ENCODE assay signal across 1 cellular context in genomic region chr15:65421360-65422215, GRCh38.
TF ChIP-seq lines count a peak whose summit lies in the region.

No MANE protein-coding gene starts in this region.

TF ChIP-seq in GM12878, 131 proteins besides CTCF, POLR2A, EP300 and RAD21 (continued from another document and continues in another):
- TF ChIP-seq REST (IDR thresholded peaks at IDR 0.05; ENCODE audit: low read depth, low read length), result no peak
- no peak for TF ChIP-seq CBX5 (IDR thresholded peaks at IDR 0.05; ENCODE audit: low read depth)
- TF ChIP-seq RELB (IDR thresholded peaks at IDR 0.05; ENCODE audit: low read depth), result peak; percentile 43; the same call in 1 of the 2 replicates
- TF ChIP-seq PBX3 (IDR thresholded peaks at IDR 0.05; ENCODE audit: insufficient replicate concordance, low read depth, low read length), result no peak
- TF ChIP-seq TCF12 (IDR thresholded peaks at IDR 0.05; ENCODE audit: low read depth, low read length), result peak; percentile 66; the same call in 1 of the 2 replicates
- peak; percentile 67; the same call in 1 of the 2 replicates for TF ChIP-seq NBN (IDR thresholded peaks at IDR 0.05)
- TF ChIP-seq CREM (IDR thresholded peaks at IDR 0.05; ENCODE audit: low read depth), result peak; percentile 39; the same call in 1 of the 2 replicates
- TF ChIP-seq SUZ12 (IDR thresholded peaks at IDR 0.05; ENCODE audit: unreplicated experiment), result no peak
- no peak for TF ChIP-seq IRF4 (IDR thresholded peaks at IDR 0.05; ENCODE audit: low read depth, low read length)
- TF ChIP-seq ZBTB40 (IDR thresholded peaks at IDR 0.05; ENCODE audit: borderline replicate concordance), result peak; percentile 25; the same call in 1 of the 2 replicates
- TF ChIP-seq TARDBP (IDR thresholded peaks at IDR 0.05; ENCODE audit: borderline replicate concordance), result peak; percentile 22; the same call in 1 of the 2 replicates
- TF ChIP-seq ZNF687 (IDR thresholded peaks at IDR 0.05), result peak; percentile 19
- peak; percentile 88 for TF ChIP-seq CHD2 (IDR thresholded peaks at IDR 0.05; ENCODE audit: borderline replicate concordance, low read depth, low read length)
- peak; percentile 13 for TF ChIP-seq SKIL (IDR thresholded peaks at IDR 0.05; ENCODE audit: low read depth, poor library complexity, severe bottlenecking)
- TF ChIP-seq BRCA1 (IDR thresholded peaks at IDR 0.05; ENCODE audit: low read depth, low read length), result no peak
- no peak for TF ChIP-seq CHD1 (IDR thresholded peaks at IDR 0.05; ENCODE audit: low read depth, low read length)
- TF ChIP-seq TCF3 (IDR thresholded peaks at IDR 0.05; ENCODE audit: borderline replicate concordance, insufficient read depth, low read depth, low read length), result no peak
- no peak for TF ChIP-seq ZBTB11 (CRISPR knock-in tag; IDR thresholded peaks at IDR 0.05)
- TF ChIP-seq MAX (IDR thresholded peaks at IDR 0.05; ENCODE audit: low read depth, low read length), result peak; percentile 49; the same call in 1 of the 2 replicates
- TF ChIP-seq RUNX3 (IDR thresholded peaks at IDR 0.05; ENCODE audit: low read length), result peak; percentile 75
- TF ChIP-seq MTA2 (IDR thresholded peaks at IDR 0.05; ENCODE audit: low read depth), result peak; percentile 37; the same call in 1 of the 2 replicates
- peak; percentile 30; the same call in 1 of the 2 replicates for TF ChIP-seq BACH1 (IDR thresholded peaks at IDR 0.05; ENCODE audit: borderline replicate concordance)
- peak; percentile 48 for TF ChIP-seq BCL11A (IDR thresholded peaks at IDR 0.05; ENCODE audit: low read depth, low read length)
- TF ChIP-seq IKZF1 (conservative IDR thresholded peaks at IDR 0.05), result peak; percentile 46
- TF ChIP-seq ATF7 (IDR thresholded peaks at IDR 0.05; ENCODE audit: low read depth), result 0 out of 2 replicates have a peak, but pooled peaks have one; percentile 47
- TF ChIP-seq NR2F1 (conservative IDR thresholded peaks at IDR 0.05), result peak; percentile 23
- no peak for TF ChIP-seq SPI1 (IDR thresholded peaks at IDR 0.05; ENCODE audit: borderline replicate concordance, insufficient read depth, low read depth, low read length)
- 0 out of 2 replicates have a peak, but pooled peaks have one; percentile 34 for TF ChIP-seq RAD51 (IDR thresholded peaks at IDR 0.05)
- no peak for TF ChIP-seq SREBF2 (IDR thresholded peaks at IDR 0.05; ENCODE audit: low read length)
- no peak for TF ChIP-seq RB1 (IDR thresholded peaks at IDR 0.05; ENCODE audit: borderline replicate concordance)
- peak; percentile 66; the same call in 1 of the 2 replicates for TF ChIP-seq DPF2 (IDR thresholded peaks at IDR 0.05)
- no peak for TF ChIP-seq PKNOX1 (IDR thresholded peaks at IDR 0.05)
- 0 out of 2 replicates have a peak, but pooled peaks have one; percentile 39 for TF ChIP-seq RCOR1 (conservative IDR thresholded peaks at IDR 0.05; ENCODE audit: low read depth, low read length)
